In the genomic region with DNA sequence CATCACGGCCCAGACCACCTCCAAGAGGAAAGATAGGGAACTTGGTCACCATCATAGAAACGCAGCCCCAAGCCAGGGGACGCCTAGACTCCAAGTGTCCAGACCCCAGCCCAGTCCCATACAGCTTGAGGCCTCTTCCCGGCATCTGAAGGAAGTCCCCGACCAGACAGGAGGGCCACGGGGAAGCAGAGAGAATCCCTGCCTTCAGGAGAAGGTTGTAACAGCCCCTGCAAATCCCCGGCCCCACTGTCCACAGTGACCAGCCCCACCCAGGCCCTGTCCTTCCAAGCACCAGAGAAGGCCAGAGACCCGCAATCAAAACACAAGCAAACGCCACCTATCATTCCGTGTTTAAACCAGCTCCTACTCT, we compare ENCODE assay signal across 11 cellular contexts. TPM values are rescaled to one million over a fixed set of nuclear protein-coding genes. Genes with fewer than 3 reads are reported as not detected.
DNase-seq lines count a peak whose midpoint lies in the region; ATAC-seq and TF ChIP-seq lines count a peak whose summit lies in the region.
"Had no signal": no experiment of that assay in that cellular context is flagged by ENCODE, and none has a peak within 500 bp of the region (broad histone marks: within the 10 kb centered on the region; RNA-seq: fewer than 3 reads in every experiment).

No MANE protein-coding gene starts in this region.

- peak; percentile 32 for TF ChIP-seq CTCF in fibroblast of the aortic adventitia (IDR thresholded peaks at IDR 0.05; ENCODE audit: insufficient read depth, low read length)

- peak overlapping the region; percentile 71 for H3K4me3 Mint-ChIP-seq in activated CD4-positive, alpha-beta T cell treated with anti-CD3 and anti-CD28 coated beads, Interleukin-2, amount 10 ng/mL, durations not matched to agents 7 days and 5 days
- peak overlapping the region; percentile 66 to 81 (median 77) for H3K4me3 Mint-ChIP-seq in T-cell

- peaks cover 7% of the 10 kb centered on the region for H3K36me3 Mint-ChIP-seq in activated CD4-positive, alpha-beta T cell treated with anti-CD3 and anti-CD28 coated beads, Interleukin-2, amount 10 ng/mL, durations not matched to agents 7 days and 5 days (ENCODE audit: low read depth)
- H3K36me3 Mint-ChIP-seq in T-cell: peaks cover 3% of the 10 kb centered on the region

- no peak for DNase-seq in activated CD4-positive, alpha-beta T cell treated with anti-CD3 and anti-CD28 coated beads, Interleukin-2, amount 10 ng/mL, durations not matched to agents 7 days and 5 days
- DNase-seq in activated CD4-positive, alpha-beta T cell treated with anti-CD3 and anti-CD28 coated beads for 1 hour: no peak
- peak in 2 of 34 experiments; percentile 2 to 4 for DNase-seq in T-cell
- peak; percentile 42 for DNase-seq in fibroblast of the aortic adventitia (ENCODE audit: low read depth)
- DNase-seq in stimulated activated naive CD8-positive, alpha-beta T cell treated with anti-CD3 and anti-CD28 coated beads, Interleukin-15, Interleukin-2, amounts not matched to agents 100 U/mL and 50 U/mL, for 24 hours: peak; percentile 5
- no peak for DNase-seq in dermis blood vessel endothelial cell
- DNase-seq: HCEC 1CT, NCI-H526 had no signal

- H3K27me3 Mint-ChIP-seq in activated CD4-positive, alpha-beta T cell treated with anti-CD3 and anti-CD28 coated beads, Interleukin-2, amount 10 ng/mL, durations not matched to agents 7 days and 5 days: no peaks in the 10 kb centered on the region
- H3K27me3 Mint-ChIP-seq in T-cell: no peaks in the 10 kb centered on the region

- H3K27ac Mint-ChIP-seq in activated CD4-positive, alpha-beta T cell treated with anti-CD3 and anti-CD28 coated beads, Interleukin-2, amount 10 ng/mL, durations not matched to agents 7 days and 5 days: peak overlapping the region; percentile 80
- peak overlapping the region; percentile 61 to 73 for H3K27ac Mint-ChIP-seq in T-cell

- POLR2A ChIA-PET in activated CD4-positive, alpha-beta T cell treated with anti-CD3 and anti-CD28 coated beads, Interleukin-2, amount 10 ng/mL, durations not matched to agents 7 days and 5 days (lab: Charles Lee): no interaction called here
- POLR2A ChIA-PET in T-cell (lab: Charles Lee): no interaction called here

- H3K4me3 ChIP-seq in fibroblast of the aortic adventitia (ENCODE audit: low read depth, low read length): no peak overlapping the region

- peaks cover 22% of the 10 kb centered on the region for H3K4me1 Mint-ChIP-seq in activated CD4-positive, alpha-beta T cell treated with anti-CD3 and anti-CD28 coated beads, Interleukin-2, amount 10 ng/mL, durations not matched to agents 7 days and 5 days
- peaks cover 4 to 16% (median 16%) of the 10 kb centered on the region in 3 donors for H3K4me1 Mint-ChIP-seq in T-cell

- ATAC-seq in T-cell (replicated peaks in 1 of 4) (no peak), HG03457 (IDR thresholded peaks at IDR 0.05; ENCODE audit: unreplicated experiment) (no peak), GM19395 (IDR thresholded peaks at IDR 0.05; ENCODE audit: unreplicated experiment) (no peak)
- no peak for ATAC-seq in stimulated activated naive CD8-positive, alpha-beta T cell treated with anti-CD3 and anti-CD28 coated beads, Interleukin-15, Interleukin-2, amounts not matched to agents 100 U/mL and 50 U/mL, for 24 hours
- ATAC-seq: activated CD4-positive, CD25-positive, alpha-beta regulatory T cell treated with anti-CD3 and anti-CD28 coated beads, Interleukin-2, amount 50 U/mL, for 24 hours had no signal

- CTCF ChIA-PET in activated CD4-positive, alpha-beta T cell treated with anti-CD3 and anti-CD28 coated beads, Interleukin-2, amount 10 ng/mL, durations not matched to agents 7 days and 5 days (lab: Charles Lee): interaction anchor here (0.6 kb wide), 2 partner anchors 250 to 590 kb away, joined by 3 read pairs; no protein-coding TSS in a partner anchor
- CTCF ChIA-PET in T-cell (lab: Charles Lee): no interaction called here

- H3K9me3 Mint-ChIP-seq in activated CD4-positive, alpha-beta T cell treated with anti-CD3 and anti-CD28 coated beads, Interleukin-2, amount 10 ng/mL, durations not matched to agents 7 days and 5 days: no peaks in the 10 kb centered on the region
- H3K9me3 Mint-ChIP-seq in T-cell: no peaks in the 10 kb centered on the region

RNA-seq across cellular contexts. Expression of a gene that starts 1.7 kb away (rescaled TPM):
- total RNA-seq in activated CD4-positive, alpha-beta T cell treated with anti-CD3 and anti-CD28 coated beads, Interleukin-2, amount 10 ng/mL, durations not matched to agents 7 days and 5 days: 10 to 100 TPM; 43.8 to 46.8 TPM
- 10 to 100 TPM; 10.4 to 19.2 (median 16.4) TPM for total RNA-seq in T-cell
- total RNA-seq in fibroblast of the aortic adventitia (ENCODE audit: low replicate concordance): 2.2 and 7.4 TPM in 2 replicates
- 5.8 and 13.5 TPM in 2 replicates for total RNA-seq in dermis blood vessel endothelial cell

Comparison
In these comparisons a context has a peak if more than half of its experiments do, and no peak if none do; other contexts are left out.
1. DNase-seq: peak in fibroblast of the aortic adventitia (single experiment) and stimulated activated naive CD8-positive, alpha-beta T cell treated with anti-CD3 and anti-CD28 coated beads, Interleukin-15, Interleukin-2, amounts not matched to agents 100 U/mL and 50 U/mL, for 24 hours (single experiment); none in activated CD4-positive, alpha-beta T cell treated with anti-CD3 and anti-CD28 coated beads, Interleukin-2, amount 10 ng/mL, durations not matched to agents 7 days and 5 days (single experiment), activated CD4-positive, alpha-beta T cell treated with anti-CD3 and anti-CD28 coated beads for 1 hour (single experiment) and dermis blood vessel endothelial cell (single experiment).